ENCODE assay signal across 8 cellular contexts in genomic region chr1:23980725-23981063, GRCh38. TPM values are rescaled to one million over a fixed set of nuclear protein-coding genes. Genes with fewer than 3 reads are reported as not detected.
DNase-seq lines count a peak whose midpoint lies in the region; ATAC-seq and TF ChIP-seq lines count a peak whose summit lies in the region.

No MANE protein-coding gene starts in this region.

- intact Hi-C loops in adrenal gland (cut with DNase I): no loop called here

- peaks cover 51 to 53% of the 10 kb centered on the region in 2 donors for H3K4me1 Mint-ChIP-seq in immature natural killer cell

- peak overlapping the region in 2 of 4 donors; percentile 9 to 97 for H3K4me3 ChIP-seq in adrenal gland

- H3K27ac Mint-ChIP-seq in immature natural killer cell: peak overlapping the region; percentile 93 to 97 (median 96)

- peaks cover 4 to 12% (median 8%) of the 10 kb centered on the region in 3 donors for H3K27me3 Mint-ChIP-seq in immature natural killer cell (ENCODE audit: low read depth in 3 of 3)

- ATAC-seq in HG03460 (IDR thresholded peaks at IDR 0.05; ENCODE audit: unreplicated experiment): peak; percentile 16
- ATAC-seq in HG02970 (IDR thresholded peaks at IDR 0.05; ENCODE audit: low FRiP score, unreplicated experiment): no peak

- H3K9me3 ChIP-seq in adrenal gland (replicated peaks in 1 of 3): no peaks in the 10 kb centered on the region

- no peaks in the 10 kb centered on the region for H3K36me3 ChIP-seq in adrenal gland (replicated peaks in 1 of 2)

- H3K27ac ChIP-seq in adrenal gland: peak overlapping the region in 4 of 5 donors; percentile 91 to 99 (median 98)

- H3K4me1 ChIP-seq in adrenal gland (replicated peaks in 1 of 2): peaks cover 38 to 44% of the 10 kb centered on the region in 2 donors

- TF ChIP-seq POLR2A in adrenal gland (IDR thresholded peaks at IDR 0.05): no peak

- WGBS in adrenal gland, 4 donors: 29 to 45% (median 38%) methylated on average over 7 of the region's 7 CpGs

- peak; percentile 46 for DNase-seq in NK-92 treated with Interleukin-12 subunit alpha and Interleukin-12 subunit beta, amount 100 ng/mL, for 24 hours (lab: John Stamatoyannopoulos, UW)
- DNase-seq in NK-92 (lab: John Stamatoyannopoulos, UW; ENCODE audit: unreplicated experiment) (no peak), RPMI7951 (ENCODE audit: low read depth) (peak; percentile 62), adrenal gland (peak in 4 of 7 donors; percentile 24 to 62 (median 42)), immature natural killer cell (no peak)
- peak; percentile 79 for DNase-seq in stimulated activated CD4-positive, alpha-beta T cell treated with anti-CD3 and anti-CD28 coated beads, Interleukin-1b, Interleukin-23, amount 100 ng/mL, for 48 hours

- H3K4me3 Mint-ChIP-seq in immature natural killer cell: peak overlapping the region; percentile 85 to 97 (median 91)

- TF ChIP-seq CTCF in adrenal gland (IDR thresholded peaks at IDR 0.05): no peak

- no peaks in the 10 kb centered on the region for H3K27me3 ChIP-seq in adrenal gland

- H3K36me3 Mint-ChIP-seq in immature natural killer cell: no peaks in the 10 kb centered on the region

- no peaks in the 10 kb centered on the region for H3K9me3 Mint-ChIP-seq in immature natural killer cell

RNA-seq across cellular contexts. Expression of gene SRSF10, which starts 0.6 kb away (rescaled TPM):
- total RNA-seq in RPMI7951 (2014; rRNA removed; shearing (Covaris generic)): 99.5 and 107 TPM in 2 replicates
- total RNA-seq in adrenal gland: 100 to 1,000 TPM in 6 of 8 donors, 10 to 100 TPM in 2; 65.8 to 139 (median 105) TPM
- 100 to 1,000 TPM in 1 of 3 donors, 10 to 100 TPM in 2; 90.0 to 190 (median 99.0) TPM for polyA plus RNA-seq in adrenal gland
- polyA plus RNA-seq in immature natural killer cell: 100 to 1,000 TPM in 1 of 3 donors, 10 to 100 TPM in 2; 87.7 to 113 (median 95.0) TPM

RNA-seq across cellular contexts. Expression of gene PNRC2, which starts 21.1 kb away (rescaled TPM):
- 111 and 115 TPM in 2 replicates for total RNA-seq in RPMI7951 (2014; rRNA removed; shearing (Covaris generic))
- total RNA-seq in adrenal gland: 100 to 1,000 TPM in 7 of 8 donors, 10 to 100 TPM in 1; 57.6 to 175 (median 138) TPM
- polyA plus RNA-seq in adrenal gland (100 to 1,000 TPM in 1 of 3 donors, 10 to 100 TPM in 2; 72.9 to 187 (median 81.0) TPM), immature natural killer cell (100 to 1,000 TPM in 2 of 3 donors, 10 to 100 TPM in 1; 89.9 to 118 (median 104) TPM)

Comparison
In these comparisons a context has a peak if more than half of its experiments do, and no peak if none do; other contexts are left out.
1. DNase-seq: peak in NK-92 treated with Interleukin-12 subunit alpha and Interleukin-12 subunit beta, amount 100 ng/mL, for 24 hours (single experiment), RPMI7951 (single experiment), adrenal gland (4 of 7) and stimulated activated CD4-positive, alpha-beta T cell treated with anti-CD3 and anti-CD28 coated beads, Interleukin-1b, Interleukin-23, amount 100 ng/mL, for 48 hours (single experiment); none in NK-92 (single experiment) and immature natural killer cell (0 of 3).